Comparison of ENCODE assay signal across 15 cellular contexts in genomic region chr22:50058338-50059184, GRCh38. TPM values are rescaled to one million over a fixed set of nuclear protein-coding genes. Genes with fewer than 3 reads are reported as not detected.
A peak's percentile ranks its signal among the peaks of the same experiment; 100 is the strongest.
DNase-seq lines count a peak whose midpoint lies in the region; ATAC-seq, FAIRE-seq and TF ChIP-seq lines count a peak whose summit lies in the region.
"Had no signal": no experiment of that assay in that cellular context is flagged by ENCODE, and none has a peak within 500 bp of the region (broad histone marks: within the 10 kb centered on the region; RNA-seq: fewer than 3 reads in every experiment).

No MANE protein-coding gene starts in this region.

- H2AFZ ChIP-seq in astrocyte (ENCODE audit: low read depth, low read length) = no peak overlapping the region

- H3K4me3 ChIP-seq in HUES64 (ENCODE audit: low read length) = peak overlapping the region; percentile 59
- no peak overlapping the region for H3K4me3 ChIP-seq in astrocyte (ENCODE audit: insufficient read depth, low read depth, low read length)

- H3K9me3 ChIP-seq in HUES64 (ENCODE audit: insufficient read depth, low read depth, low read length) (no peaks in the 10 kb centered on the region), astrocyte (ENCODE audit: insufficient read depth, low read depth, low read length) (peaks cover 8% of the 10 kb centered on the region)

- H3K79me2 ChIP-seq in astrocyte (ENCODE audit: insufficient read depth, low read length) = no peaks in the 10 kb centered on the region

- peak; percentile 21 for ATAC-seq in memory B cell (ENCODE audit: low read depth)
- ATAC-seq in stimulated activated naive CD8-positive, alpha-beta T cell treated with anti-CD3 and anti-CD28 coated beads, Interleukin-15, Interleukin-2, amounts not matched to agents 100 U/mL and 50 U/mL, for 24 hours = peak; percentile 14

- CTCF ChIA-PET in activated naive CD4-positive, alpha-beta T cell treated with anti-CD3 and anti-CD28 coated beads, Interleukin-2, amount 10 ng/mL, durations not matched to agents 7 days and 5 days (lab: Charles Lee) = no interaction called here

- DNase-seq in astrocyte (ENCODE audit: low read depth) (no peak), memory B cell (ENCODE audit: low spot score in 2 of 2) (no peak), cortex of kidney (lab: John Stamatoyannopoulos, UW) (no peak), NCI-H1092 treated with DMSO at 0.1 percent for 48 hours (lab: John Stamatoyannopoulos, UW) (no peak)
- no peak for DNase-seq in stimulated activated naive CD8-positive, alpha-beta T cell treated with anti-CD3 and anti-CD28 coated beads, Interleukin-15, Interleukin-2, amounts not matched to agents 100 U/mL and 50 U/mL, for 24 hours
- no peak for DNase-seq in activated naive CD4-positive, alpha-beta T cell treated with anti-CD3 and anti-CD28 coated beads, Interleukin-2, amount 10 ng/mL, durations not matched to agents 7 days and 5 days
- DNase-seq: activated CD4-positive, alpha-beta memory T cell treated with anti-CD3 and anti-CD28 coated beads for 36 hours; activated effector memory CD4-positive, alpha-beta T cell treated with anti-CD3 and anti-CD28 coated beads, Interleukin-2, amount 50 U/mL, for 16 hours; KBM-7; NCI-H510A; stimulated activated CD4-positive, alpha-beta T cell treated with anti-CD3 and anti-CD28 coated beads, Interleukin-2, amount 100 ng/mL, for 48 hours had no signal

- peak overlapping the region; percentile 31; the same call in 1 of the 2 replicates for H3K9ac ChIP-seq in HUES64 (ENCODE audit: low read depth, low read length)
- no peak overlapping the region for H3K9ac ChIP-seq in astrocyte (ENCODE audit: low read length)

- H3K27ac Mint-ChIP-seq in astrocyte (ENCODE audit: unreplicated experiment) (no peak overlapping the region), memory B cell (no peak overlapping the region)
- no peak overlapping the region for H3K27ac Mint-ChIP-seq in activated naive CD4-positive, alpha-beta T cell treated with anti-CD3 and anti-CD28 coated beads, Interleukin-2, amount 10 ng/mL, durations not matched to agents 7 days and 5 days
- H3K27ac Mint-ChIP-seq: activated CD4-positive, alpha-beta memory T cell treated with anti-CD3 and anti-CD28 coated beads for 36 hours had no signal

- no peak for FAIRE-seq in astrocyte (lab: Jason Lieb, UNC)
- FAIRE-seq: GM12892 had no signal

- H3K27ac ChIP-seq in HUES64 (ENCODE audit: low read depth, low read length) (no peak overlapping the region), astrocyte (ENCODE audit: low read depth, low read length) (no peak overlapping the region)

- peaks cover 4% of the 10 kb centered on the region for H3K36me3 Mint-ChIP-seq in astrocyte (ENCODE audit: low read depth, unreplicated experiment)
- no peaks in the 10 kb centered on the region for H3K36me3 Mint-ChIP-seq in memory B cell
- no peaks in the 10 kb centered on the region for H3K36me3 Mint-ChIP-seq in activated naive CD4-positive, alpha-beta T cell treated with anti-CD3 and anti-CD28 coated beads, Interleukin-2, amount 10 ng/mL, durations not matched to agents 7 days and 5 days
- H3K36me3 Mint-ChIP-seq: activated CD4-positive, alpha-beta memory T cell treated with anti-CD3 and anti-CD28 coated beads for 36 hours had no signal

- no peaks in the 10 kb centered on the region for H4K20me1 ChIP-seq in astrocyte (ENCODE audit: insufficient read depth, low read length)

- peak overlapping the region; percentile 26 for H3K4me2 ChIP-seq in astrocyte (ENCODE audit: low read length)

- peaks cover 9% of the 10 kb centered on the region; the same call in 1 of the 2 replicates for H3K4me1 ChIP-seq in HUES64 (ENCODE audit: insufficient read depth, low read length)
- H3K4me1 ChIP-seq in astrocyte (ENCODE audit: insufficient read depth, low read length) = no peaks in the 10 kb centered on the region

- H3K9me3 Mint-ChIP-seq in astrocyte (ENCODE audit: unreplicated experiment) = peaks cover 4% of the 10 kb centered on the region
- peaks cover 5% of the 10 kb centered on the region for H3K9me3 Mint-ChIP-seq in memory B cell
- H3K9me3 Mint-ChIP-seq in activated naive CD4-positive, alpha-beta T cell treated with anti-CD3 and anti-CD28 coated beads, Interleukin-2, amount 10 ng/mL, durations not matched to agents 7 days and 5 days = peaks cover 4% of the 10 kb centered on the region

- no peak for TF ChIP-seq CTCF in astrocyte (IDR thresholded peaks at IDR 0.05; ENCODE audit: insufficient read depth, low read depth, low read length)

- H3K27me3 Mint-ChIP-seq in astrocyte (ENCODE audit: low read depth, unreplicated experiment) (peaks cover 39% of the 10 kb centered on the region), memory B cell (peaks cover 28% of the 10 kb centered on the region)
- H3K27me3 Mint-ChIP-seq in activated naive CD4-positive, alpha-beta T cell treated with anti-CD3 and anti-CD28 coated beads, Interleukin-2, amount 10 ng/mL, durations not matched to agents 7 days and 5 days = peaks cover 68% of the 10 kb centered on the region

- H3K27me3 ChIP-seq in HUES64 (ENCODE audit: insufficient read depth, low read length) = peaks cover 23% of the 10 kb centered on the region
- peaks cover 12% of the 10 kb centered on the region for H3K27me3 ChIP-seq in astrocyte (ENCODE audit: insufficient read depth, low read length)

- H3K36me3 ChIP-seq in HUES64 (ENCODE audit: insufficient read depth, low read length) (no peaks in the 10 kb centered on the region), astrocyte (ENCODE audit: insufficient read depth, low read length) (no peaks in the 10 kb centered on the region)

- H3K4me3 Mint-ChIP-seq in astrocyte (ENCODE audit: unreplicated experiment) = peak overlapping the region; percentile 27
- H3K4me3 Mint-ChIP-seq in memory B cell = no peak overlapping the region
- no peak overlapping the region for H3K4me3 Mint-ChIP-seq in activated naive CD4-positive, alpha-beta T cell treated with anti-CD3 and anti-CD28 coated beads, Interleukin-2, amount 10 ng/mL, durations not matched to agents 7 days and 5 days
- H3K4me3 Mint-ChIP-seq: activated CD4-positive, alpha-beta memory T cell treated with anti-CD3 and anti-CD28 coated beads for 36 hours had no signal

- WGBS in HUES64 = 1% methylated on average over 73 of the region's 75 CpGs

- H3K4me1 Mint-ChIP-seq in astrocyte (ENCODE audit: low read depth, unreplicated experiment) (peaks cover 2% of the 10 kb centered on the region), memory B cell (peaks cover 18% of the 10 kb centered on the region)
- H3K4me1 Mint-ChIP-seq in activated naive CD4-positive, alpha-beta T cell treated with anti-CD3 and anti-CD28 coated beads, Interleukin-2, amount 10 ng/mL, durations not matched to agents 7 days and 5 days = no peaks in the 10 kb centered on the region

RNA-seq across cellular contexts. Expression of gene TTLL8, which starts 0.5 kb away (rescaled TPM):
- polyA plus RNA-seq in HUES64 (2013, experiment 1 of 2) = not detected
- polyA plus RNA-seq in HUES64 (2013, experiment 2 of 2) = not detected
- not detected in 2 replicates for total RNA-seq in astrocyte
- total RNA-seq: activated CD4-positive, alpha-beta memory T cell treated with anti-CD3 and anti-CD28 coated beads for 36 hours; lung microvascular endothelial cell; pulmonary artery endothelial cell had no signal

RNA-seq across cellular contexts. Expression of gene MLC1, which starts 26.7 kb away (rescaled TPM):
- 0.35 TPM for polyA plus RNA-seq in HUES64 (2013, experiment 1 of 2)
- 0.89 TPM for polyA plus RNA-seq in HUES64 (2013, experiment 2 of 2)
- total RNA-seq in astrocyte = 0.09 and 0.70 TPM in 2 replicates
- total RNA-seq: activated CD4-positive, alpha-beta memory T cell treated with anti-CD3 and anti-CD28 coated beads for 36 hours; lung microvascular endothelial cell; pulmonary artery endothelial cell had no signal

RNA-seq across cellular contexts. Expression of gene MOV10L1, which starts 31.2 kb away (rescaled TPM):
- polyA plus RNA-seq in HUES64 (2013, experiment 1 of 2) = not detected
- polyA plus RNA-seq in HUES64 (2013, experiment 2 of 2) = not detected
- total RNA-seq in astrocyte = 0.61 and 0.62 TPM in 2 replicates
- total RNA-seq: activated CD4-positive, alpha-beta memory T cell treated with anti-CD3 and anti-CD28 coated beads for 36 hours had no signal

RNA-seq across cellular contexts. Expression of gene IL17REL, which starts 46.0 kb away (rescaled TPM):
- polyA plus RNA-seq in HUES64 (2013, experiment 1 of 2) = not detected
- polyA plus RNA-seq in HUES64 (2013, experiment 2 of 2) = 0.06 TPM
- total RNA-seq in astrocyte = not detected in 2 replicates
- total RNA-seq: lung microvascular endothelial cell had no signal
